8 cellular contexts compared by ENCODE assay signal in genomic region chr11:88552377-88553029, GRCh38.
A peak's percentile ranks its signal among the peaks of the same experiment; 100 is the strongest.
DNase-seq lines count a peak whose midpoint lies in the region; ATAC-seq and TF ChIP-seq lines count a peak whose summit lies in the region.

No MANE protein-coding gene starts in this region.

- in situ Hi-C loops in G401 (cut with HindIII; ENCODE audit: low sequenced_read_pairs): no loop called here

- POLR2A ChIA-PET in RWPE1 (lab: Yijun Ruan, JAX; ENCODE audit: low non-redundant PET): no interaction called here

- peak; percentile 7 for DNase-seq in G401 (ENCODE audit: low spot score)
- peak; percentile 34 for DNase-seq in RWPE1 (ENCODE audit: low spot score)
- DNase-seq in activated naive CD4-positive, alpha-beta T cell treated with Interleukin-2 at 50 U/mL for 16 hours: peak; percentile 38
- DNase-seq in iPS-NIHi11 (ENCODE audit: low spot score): peak; percentile 69
- DNase-seq in stimulated activated CD8-positive, alpha-beta memory T cell treated with anti-CD3 and anti-CD28 coated beads, Interleukin-12 subunit alpha, Interleukin-12 subunit beta, amount 100 ng/mL, for 1 hour (ENCODE audit: low read depth): peak; percentile 6
- DNase-seq in NCI-H2107 (lab: John Stamatoyannopoulos, UW): no peak

- H3K27ac ChIP-seq in RWPE1: no peak overlapping the region

- no peak; the same call in 1 of the 2 replicates for TF ChIP-seq CTCF in RWPE1 (conservative IDR thresholded peaks at IDR 0.05; ENCODE audit: low read depth)

- CTCF ChIA-PET in RWPE1 (lab: Yijun Ruan, JAX): interaction anchor here (0.6 to 1.1 kb wide), 4 partner anchors 225 to 1089 kb away, joined by 3 to 9 read pairs (median 4); no protein-coding TSS in a partner anchor

- peak; percentile 99 for ATAC-seq in GM19463 (IDR thresholded peaks at IDR 0.05; ENCODE audit: unreplicated experiment)
- peak; percentile 97 for ATAC-seq in HG03442 (IDR thresholded peaks at IDR 0.05; ENCODE audit: unreplicated experiment)
